In the genomic region with DNA sequence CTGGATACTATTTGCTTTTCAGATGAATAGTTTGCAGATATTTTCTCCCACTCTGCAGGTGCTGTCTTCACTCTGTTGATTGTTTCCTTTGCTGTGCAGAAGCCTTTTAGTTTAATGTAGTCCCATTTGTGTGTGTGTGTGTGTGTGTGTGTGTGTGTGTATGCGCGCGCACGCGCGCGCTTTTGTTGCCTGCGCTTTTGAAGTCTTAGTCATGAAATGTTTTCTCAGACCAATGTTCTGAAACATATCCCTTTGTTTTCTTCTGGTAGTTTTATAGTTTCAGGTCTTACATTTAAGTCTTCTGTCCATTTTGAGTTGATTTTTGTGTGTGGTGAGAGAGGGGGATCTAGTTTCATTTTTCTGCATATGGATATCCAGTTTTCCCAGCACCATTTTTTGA, we compare ENCODE assay signal across 28 cellular contexts.
"Had no signal": no experiment of that assay in that cellular context is flagged by ENCODE, and none has a peak within 500 bp of the region (broad histone marks: within the 10 kb centered on the region; RNA-seq: fewer than 3 reads in every experiment).

No MANE protein-coding gene starts in this region.

- DNase-seq: hypothalamus; immature natural killer cell; kidney; left ventricle myocardium inferior; mesendoderm; naive B cell; natural killer cell; nephron progenitor cell; occipital lobe; right lobe of liver; stimulated activated CD4-positive, alpha-beta T cell treated with anti-CD3 and anti-CD28 coated beads, Interleukin-1b, Interleukin-23, amount 100 ng/mL, for 48 hours; stimulated activated CD4-positive, alpha-beta T cell treated with anti-CD3 and anti-CD28 coated beads, Interleukin-2, amount 100 ng/mL, for 48 hours; stimulated activated CD4-positive, alpha-beta T cell treated with anti-CD3 and anti-CD28 coated beads, Interleukin-4, amount 100 ng/mL, for 4 hours; stimulated activated CD8-positive, alpha-beta memory T cell treated with anti-CD3 and anti-CD28 coated beads, Interleukin-4, amount 100 ng/mL, for 48 hours; stimulated activated naive CD4-positive, alpha-beta T cell treated with Interleukin-2 at 50 U/mL for 16 hours; stimulated activated naive CD8-positive, alpha-beta T cell treated with anti-CD3 and anti-CD28 coated beads, Interleukin-15, amount 100 ng/mL, for 72 hours; substantia nigra; uterus had no signal

- H3K9ac ChIP-seq: neural progenitor cell, parathyroid adenoma had no signal

- H3K4me3 ChIP-seq: left ventricle myocardium inferior, lung, neural progenitor cell, right atrium auricular region, right lobe of liver, smooth muscle cell, tibial nerve, uterus had no signal

- H3K27ac Mint-ChIP-seq: immature natural killer cell; mesothelial cell of epicardium; natural killer cell; nephron progenitor cell; neural progenitor cell; stimulated activated memory B cell treated with anti-CD40 and anti-IgM and Interleukin-4, amounts not matched to agents 10 μg/mL and 1 μg/mL and 100 μg/mL, for 72 hours; stimulated activated naive CD8-positive, alpha-beta T cell treated with anti-CD3 and anti-CD28 coated beads, Interleukin-15, amount 100 ng/mL, for 72 hours; type B pancreatic cell had no signal

- H3K36me3 ChIP-seq: left ventricle myocardium inferior, neural progenitor cell, neutrophil, right atrium auricular region, right lobe of liver, uterus had no signal

- H3K4me3 Mint-ChIP-seq: immature natural killer cell; mesothelial cell of epicardium; naive B cell; natural killer cell; nephron progenitor cell; neural progenitor cell; stimulated activated memory B cell treated with anti-CD40 and anti-IgM and Interleukin-4, amounts not matched to agents 10 μg/mL and 1 μg/mL and 100 μg/mL, for 72 hours; stimulated activated naive CD8-positive, alpha-beta T cell treated with anti-CD3 and anti-CD28 coated beads, Interleukin-15, amount 100 ng/mL, for 72 hours; type B pancreatic cell had no signal

- ATAC-seq: natural killer cell; right lobe of liver; stimulated activated memory B cell treated with anti-CD40 and anti-IgM and Interleukin-4, amounts not matched to agents 10 μg/mL and 1 μg/mL and 100 μg/mL, for 72 hours; stimulated activated naive CD8-positive, alpha-beta T cell treated with anti-CD3 and anti-CD28 coated beads, Interleukin-15, amount 100 ng/mL, for 72 hours had no signal

- H3K27me3 Mint-ChIP-seq: naive B cell; stimulated activated memory B cell treated with anti-CD40 and anti-IgM and Interleukin-4, amounts not matched to agents 10 μg/mL and 1 μg/mL and 100 μg/mL, for 72 hours; stimulated activated naive CD8-positive, alpha-beta T cell treated with anti-CD3 and anti-CD28 coated beads, Interleukin-15, amount 100 ng/mL, for 72 hours; type B pancreatic cell had no signal

- H3K27ac ChIP-seq: left ventricle myocardium inferior, neural progenitor cell, neutrophil, parathyroid adenoma, right atrium auricular region, right lobe of liver, tibial nerve, uterus had no signal

- H3K4me1 ChIP-seq: parathyroid adenoma, right atrium auricular region, right lobe of liver, tibial nerve, uterus had no signal

- H3K27me3 ChIP-seq: neural progenitor cell, neutrophil, right atrium auricular region, right lobe of liver, tibial nerve, uterus had no signal
